ENCODE assay signal across 9 cellular contexts in genomic region chr10:75023074-75023473, GRCh38.
DNase-seq lines count a peak whose midpoint lies in the region; ATAC-seq and TF ChIP-seq lines count a peak whose summit lies in the region.
"Had no signal": no experiment of that assay in that cellular context is flagged by ENCODE, and none has a peak within 500 bp of the region (broad histone marks: within the 10 kb centered on the region; RNA-seq: fewer than 3 reads in every experiment).

No MANE protein-coding gene starts in this region.

- no peaks in the 10 kb centered on the region for H3K9me3 Mint-ChIP-seq in activated naive CD4-positive, alpha-beta T cell treated with anti-CD3 and anti-CD28 coated beads, Interleukin-2, amount 50 U/mL, for 72 hours
- H3K9me3 Mint-ChIP-seq in activated naive CD8-positive, alpha-beta T cell (ENCODE audit: low read depth): no peaks in the 10 kb centered on the region

- H3K9me3 ChIP-seq in T-helper 17 cell (ENCODE audit: control insufficient read depth, low read length, poor library complexity, severe bottlenecking): no peaks in the 10 kb centered on the region
- H3K9me3 ChIP-seq: SJSA1 had no signal

- no peak overlapping the region for H3K4me3 ChIP-seq in lower leg skin (ENCODE audit: low read depth, poor library complexity, severe bottlenecking)
- no peak overlapping the region for H3K4me3 ChIP-seq in brain microvascular endothelial cell (ENCODE audit: low read depth, low read length)
- H3K4me3 ChIP-seq: SJSA1 had no signal

- H3K36me3 ChIP-seq in brain microvascular endothelial cell (replicated peaks): peaks cover 14% of the 10 kb centered on the region

- H3K27me3 ChIP-seq in brain microvascular endothelial cell (replicated peaks): no peaks in the 10 kb centered on the region
- H3K27me3 ChIP-seq: SJSA1 had no signal

- in situ Hi-C loops in brain microvascular endothelial cell (cut with HindIII; ENCODE audit: low pct_ligation_motif_present, low sequenced_read_pairs): no loop called here

- H3K36me3 Mint-ChIP-seq in activated naive CD4-positive, alpha-beta T cell treated with anti-CD3 and anti-CD28 coated beads, Interleukin-2, amount 50 U/mL, for 72 hours: no peaks in the 10 kb centered on the region
- peaks cover 14% of the 10 kb centered on the region for H3K36me3 Mint-ChIP-seq in activated naive CD8-positive, alpha-beta T cell
- H3K36me3 Mint-ChIP-seq in T-helper 17 cell (ENCODE audit: low read depth): peaks cover 15% of the 10 kb centered on the region

- no peak overlapping the region for H3K27ac ChIP-seq in brain microvascular endothelial cell
- H3K27ac ChIP-seq: SJSA1 had no signal

- DNase-seq in activated naive CD4-positive, alpha-beta T cell treated with anti-CD3 and anti-CD28 coated beads, Interleukin-2, amount 50 U/mL, for 72 hours (ENCODE audit: low spot score in 2 of 2): no peak
- no peak for DNase-seq in activated naive CD4-positive, alpha-beta T cell treated with Interleukin-2 at 50 U/mL for 16 hours
- DNase-seq in erythroblast (lab: John Stamatoyannopoulos, UW): peak; percentile 4 to 59
- no peak for DNase-seq in T-helper 17 cell
- no peak for DNase-seq in lower leg skin (ENCODE audit: low spot score in 2 of 2)
- DNase-seq in brain microvascular endothelial cell: no peak
- DNase-seq: ACHN had no signal

- no peak overlapping the region for H3K4me3 Mint-ChIP-seq in activated naive CD8-positive, alpha-beta T cell
- H3K4me3 Mint-ChIP-seq in T-helper 17 cell: no peak overlapping the region

- ATAC-seq in activated naive CD4-positive, alpha-beta T cell treated with anti-CD3 and anti-CD28 coated beads, Interleukin-2, amount 50 U/mL, for 72 hours: no peak
- ATAC-seq in T-helper 17 cell: no peak

- TF ChIP-seq CTCF in lower leg skin (IDR thresholded peaks at IDR 0.05) (no peak), brain microvascular endothelial cell (IDR thresholded peaks at IDR 0.05; ENCODE audit: low read depth, low read length, missing control alignments) (no peak)

- 89 to 93% methylated on average over 2 of the region's 2 CpGs for WGBS in lower leg skin, 2 donors

- intact Hi-C loops in lower leg skin (cut with DNase I; ENCODE audit: low total_unique reads): no loop called here

- H3K27ac Mint-ChIP-seq in activated naive CD4-positive, alpha-beta T cell treated with anti-CD3 and anti-CD28 coated beads, Interleukin-2, amount 50 U/mL, for 72 hours: peak overlapping the region; percentile 10 to 50
- peak overlapping the region; percentile 54 for H3K27ac Mint-ChIP-seq in activated naive CD8-positive, alpha-beta T cell
- no peak overlapping the region for H3K27ac Mint-ChIP-seq in T-helper 17 cell

- H3K27me3 Mint-ChIP-seq in activated naive CD8-positive, alpha-beta T cell: no peaks in the 10 kb centered on the region
- no peaks in the 10 kb centered on the region for H3K27me3 Mint-ChIP-seq in T-helper 17 cell

- H3K4me1 Mint-ChIP-seq in activated naive CD8-positive, alpha-beta T cell (ENCODE audit: low read depth): peaks cover 8% of the 10 kb centered on the region
- peaks cover 10% of the 10 kb centered on the region for H3K4me1 Mint-ChIP-seq in T-helper 17 cell

- TF ChIP-seq POLR2A in erythroblast (IDR thresholded peaks at IDR 0.05; ENCODE audit: low read length) (no peak), lower leg skin (IDR thresholded peaks at IDR 0.05) (no peak)

Comparison
In these comparisons a context has a peak if more than half of its experiments do, and no peak if none do; other contexts are left out.
1. DNase-seq: peak in erythroblast (2 of 2); none in activated naive CD4-positive, alpha-beta T cell treated with anti-CD3 and anti-CD28 coated beads, Interleukin-2, amount 50 U/mL, for 72 hours (0 of 2), activated naive CD4-positive, alpha-beta T cell treated with Interleukin-2 at 50 U/mL for 16 hours (single experiment), T-helper 17 cell (0 of 3), lower leg skin (0 of 2) and brain microvascular endothelial cell (single experiment).